10 cellular contexts compared by ENCODE assay signal in the genomic region with DNA sequence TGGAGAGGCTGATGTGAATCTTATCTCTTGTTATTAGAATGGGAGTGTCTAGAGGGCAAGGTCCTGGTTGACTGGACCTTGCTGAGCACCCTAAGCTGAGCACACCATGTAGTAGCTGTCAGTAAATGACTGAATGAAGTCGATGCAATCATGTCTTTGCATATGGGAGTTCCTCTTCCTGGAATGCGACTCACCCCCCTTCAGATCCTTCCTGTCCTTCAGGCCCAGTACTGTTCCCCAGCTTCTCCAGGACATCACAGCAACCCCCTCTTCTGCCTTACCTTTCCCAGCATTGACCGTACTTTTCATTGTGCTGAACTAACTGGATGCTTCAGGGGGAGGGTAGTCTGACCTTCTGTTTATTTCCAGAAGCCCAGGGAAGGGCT. TPM values are rescaled to one million over a fixed set of nuclear protein-coding genes. Genes with fewer than 3 reads are reported as not detected.
DNase-seq lines count a peak whose midpoint lies in the region; ATAC-seq and TF ChIP-seq lines count a peak whose summit lies in the region.
"Had no signal": no experiment of that assay in that cellular context is flagged by ENCODE, and none has a peak within 500 bp of the region (broad histone marks: within the 10 kb centered on the region; RNA-seq: fewer than 3 reads in every experiment).

No MANE protein-coding gene starts in this region.

- H2AFZ ChIP-seq in MM.1S (ENCODE audit: low read length) = no peak overlapping the region

- 0 out of 2 replicates have a peak, but pooled peaks cover 10% of the 10 kb centered on the region for H4K20me1 ChIP-seq in MM.1S (ENCODE audit: insufficient read depth, low read length)

- H3K27me3 ChIP-seq in Peyer's patch (no peaks in the 10 kb centered on the region), MM.1S (replicated peaks; ENCODE audit: insufficient read depth, low read length) (no peaks in the 10 kb centered on the region)
- no peaks in the 10 kb centered on the region for H3K27me3 ChIP-seq in effector memory CD4-positive, alpha-beta T cell (replicated peaks; ENCODE audit: control insufficient read depth, insufficient read depth, low read length, poor library complexity, severe bottlenecking)

- DNase-seq in GF-D8 (lab: John Stamatoyannopoulos, UW) (peak; percentile 39), Peyer's patch (peak in 1 of 3 donors; percentile 63), omental fat pad (ENCODE audit: low spot score) (no peak), MM.1S (no peak), HuH-7.5 (ENCODE audit: low spot score) (no peak)
- DNase-seq in effector memory CD4-positive, alpha-beta T cell = no peak
- no peak for DNase-seq in activated CD4-positive, CD25-positive, alpha-beta regulatory T cell treated with anti-CD3 and anti-CD28 coated beads, Interleukin-2, amount 50 U/mL, for 72 hours
- DNase-seq: cerebellar nuclear complex, NCI-H1417 treated with DMSO at 0.1 percent for 48 hours had no signal

- H3K9ac ChIP-seq in MM.1S (ENCODE audit: low read length) = no peak overlapping the region

- H3K4me2 ChIP-seq in MM.1S (ENCODE audit: low read depth, low read length) = no peak overlapping the region

- ATAC-seq in omental fat pad (ENCODE audit: low FRiP score) (peak; percentile 3), GM18873 (IDR thresholded peaks at IDR 0.05; ENCODE audit: low FRiP score, unreplicated experiment) (no peak)

- H3K79me2 ChIP-seq in MM.1S (ENCODE audit: low read length) = peaks cover 99% of the 10 kb centered on the region

- peak; percentile 39 to 62 for TF ChIP-seq POLR2A in Peyer's patch (IDR thresholded peaks at IDR 0.05)

- peak in 1 of 6 experiments; percentile 8 for TF ChIP-seq CTCF in Peyer's patch (IDR thresholded peaks at IDR 0.05)
- no peak for TF ChIP-seq CTCF in omental fat pad (IDR thresholded peaks at IDR 0.05)
- TF ChIP-seq CTCF in MM.1S (IDR thresholded peaks at IDR 0.05; ENCODE audit: low read length) = no peak

- H3K36me3 ChIP-seq in Peyer's patch (peaks cover 0 to 14% (median 0%) of the 10 kb centered on the region in 3 donors), MM.1S (replicated peaks; ENCODE audit: insufficient read depth, low read length) (peaks cover 1% of the 10 kb centered on the region; the same call in 1 of the 2 replicates)
- H3K36me3 ChIP-seq in effector memory CD4-positive, alpha-beta T cell (ENCODE audit: control insufficient read depth, insufficient read depth, low read length) = peaks cover 24% of the 10 kb centered on the region

- H3K9me3 ChIP-seq in Peyer's patch (no peaks in the 10 kb centered on the region), MM.1S (replicated peaks; ENCODE audit: insufficient read depth, low read length) (no peaks in the 10 kb centered on the region)
- no peaks in the 10 kb centered on the region for H3K9me3 ChIP-seq in effector memory CD4-positive, alpha-beta T cell (ENCODE audit: control insufficient read depth, low read length)

- peak overlapping the region in 1 of 4 donors; percentile 2 for H3K4me3 ChIP-seq in Peyer's patch
- H3K4me3 ChIP-seq in effector memory CD4-positive, alpha-beta T cell (ENCODE audit: insufficient read depth, low read depth, low read length, poor library complexity, severe bottlenecking) = no peak overlapping the region
- H3K4me3 ChIP-seq in MM.1S (ENCODE audit: low read length) = no peak overlapping the region

- no peaks in the 10 kb centered on the region for H3F3A ChIP-seq in MM.1S (ENCODE audit: insufficient read depth, low read length)

- peak overlapping the region; percentile 63 to 97 (median 84) for H3K27ac ChIP-seq in Peyer's patch
- H3K27ac ChIP-seq in effector memory CD4-positive, alpha-beta T cell (ENCODE audit: insufficient read depth, low read length, poor library complexity, severe bottlenecking) = peak overlapping the region; percentile 48
- no peak overlapping the region for H3K27ac ChIP-seq in MM.1S (ENCODE audit: low read length)

- no peaks in the 10 kb centered on the region for H3K9me2 ChIP-seq in MM.1S (replicated peaks; ENCODE audit: insufficient read depth, low read length)

- H3K4me1 ChIP-seq in Peyer's patch (peaks cover 0 to 82% (median 54%) of the 10 kb centered on the region in 4 donors), MM.1S (ENCODE audit: low read length) (peaks cover 27% of the 10 kb centered on the region)
- peaks cover 83% of the 10 kb centered on the region for H3K4me1 ChIP-seq in effector memory CD4-positive, alpha-beta T cell (ENCODE audit: control insufficient read depth, insufficient read depth, low read length, poor library complexity, severe bottlenecking)

RNA-seq across cellular contexts. Expression of gene RHOG, which starts 5.7 kb away (rescaled TPM):
- total RNA-seq in Peyer's patch (10 to 100 TPM; 33.8 to 83.0 (median 67.0) TPM), omental fat pad (10 to 100 TPM; 53.2 to 90.3 (median 67.8) TPM)

RNA-seq across cellular contexts. Expression of gene STIM1, which starts 20.4 kb away (rescaled TPM):
- total RNA-seq in Peyer's patch = 100 to 1,000 TPM in 1 of 4 donors, 10 to 100 TPM in 3; 36.3 to 158 (median 46.1) TPM
- 10 to 100 TPM; 42.2 to 71.0 (median 51.1) TPM for total RNA-seq in omental fat pad

RNA-seq across cellular contexts. Expression of gene PGAP2, which starts 26.7 kb away (rescaled TPM):
- total RNA-seq in Peyer's patch (10 to 100 TPM in 3 of 4 donors, 1 to 10 TPM in 1; 9.1 to 67.2 (median 53.7) TPM), omental fat pad (10 to 100 TPM in 2 of 4 donors, 1 to 10 TPM in 2; 6.2 to 12.3 (median 10.2) TPM)

RNA-seq across cellular contexts. Expression of gene NUP98, which starts 37.7 kb away (rescaled TPM):
- total RNA-seq in Peyer's patch (100 to 1,000 TPM in 1 of 4 donors, 10 to 100 TPM in 3; 67.7 to 113 (median 86.8) TPM), omental fat pad (100 to 1,000 TPM in 2 of 4 donors, 10 to 100 TPM in 2; 73.8 to 205 (median 110) TPM)
